1 cellular context compared by ENCODE assay signal in genomic region chr17:42603318-42603717, GRCh38.
TF ChIP-seq lines count a peak whose summit lies in the region.

No MANE protein-coding gene starts in this region.

TF ChIP-seq in SK-N-SH, 30 proteins besides CTCF, POLR2A, EP300 and RAD21:
- TF ChIP-seq SMC3 (IDR thresholded peaks at IDR 0.05; ENCODE audit: low read depth, low read length) (no peak), JUND (IDR thresholded peaks at IDR 0.05) (no peak)
